Comparison of ENCODE assay signal across 26 cellular contexts in genomic region chr17:27086526-27086925, GRCh38.
"Had no signal": no experiment of that assay in that cellular context is flagged by ENCODE, and none has a peak within 500 bp of the region (broad histone marks: within the 10 kb centered on the region; RNA-seq: fewer than 3 reads in every experiment).

No MANE protein-coding gene starts in this region.

- DNase-seq: stimulated activated CD4-positive, alpha-beta T cell treated with anti-CD3 and anti-CD28 coated beads, Interleukin-2, amount 100 ng/mL, for 48 hours; stimulated activated CD4-positive, alpha-beta T cell treated with anti-CD3 and anti-CD28 coated beads, Interleukin-4, amount 100 ng/mL, for 1 hour; stimulated activated CD4-positive, alpha-beta T cell treated with anti-CD3 and anti-CD28 coated beads, Interleukin-4, amount 100 ng/mL, for 24 hours; stimulated activated CD4-positive, alpha-beta T cell treated with anti-CD3 and anti-CD28 coated beads, Interleukin-4, amount 100 ng/mL, for 4 hours; stimulated activated CD8-positive, alpha-beta memory T cell treated with anti-CD3 and anti-CD28 coated beads, Interleukin-4, amount 100 ng/mL, for 48 hours; stimulated activated naive B cell treated with anti-CD40 and anti-IgM and Interleukin-4, amounts not matched to agents 10 μg/mL and 1 μg/mL and 100 μg/mL, for 72 hours; stimulated activated naive CD4-positive, alpha-beta T cell; stimulated activated naive CD4-positive, alpha-beta T cell treated with Interleukin-2 at 50 U/mL for 16 hours; stimulated activated naive CD8-positive, alpha-beta T cell treated with anti-CD3 and anti-CD28 coated beads, Interleukin-15, amount 100 ng/mL, for 72 hours; stimulated activated naive CD8-positive, alpha-beta T cell treated with anti-CD3 and anti-CD28 coated beads, Interleukin-15, Interleukin-2, amounts not matched to agents 100 U/mL and 50 U/mL, for 24 hours; stomach; substantia nigra; testis; thyroid gland; tibial artery; transverse colon; trophoblast cell; upper lobe of left lung; upper lobe of right lung; uterus had no signal

- H3K27me3 ChIP-seq: suprapubic skin, testis, thyroid gland, tibial nerve, transverse colon, upper lobe of left lung, upper lobe of right lung, uterus, vagina had no signal

- H3K4me1 ChIP-seq: stomach, suprapubic skin, testis, thyroid gland, tibial artery, tibial nerve, transverse colon, upper lobe of left lung, upper lobe of right lung, uterus, vagina had no signal

- H3K27ac ChIP-seq: stomach, suprapubic skin, testis, thoracic aorta, thyroid gland, tibial artery, tibial nerve, transverse colon, upper lobe of left lung, upper lobe of right lung, uterus, vagina had no signal

- ATAC-seq: stimulated activated effector memory CD8-positive, alpha-beta T cell treated with anti-CD3 and anti-CD28 coated beads, Interleukin-12 subunit alpha, Interleukin-12 subunit beta, amount 100 ng/mL, for 72 hours; stimulated activated memory B cell treated with anti-CD40 and anti-IgM and Interleukin-4, amounts not matched to agents 10 μg/mL and 1 μg/mL and 100 μg/mL, for 72 hours; stimulated activated naive B cell treated with anti-CD40 and anti-IgM and Interleukin-4, amounts not matched to agents 10 μg/mL and 1 μg/mL and 100 μg/mL, for 72 hours; stimulated activated naive CD8-positive, alpha-beta T cell treated with anti-CD3 and anti-CD28 coated beads, Interleukin-15, amount 100 ng/mL, for 72 hours; stimulated activated naive CD8-positive, alpha-beta T cell treated with anti-CD3 and anti-CD28 coated beads, Interleukin-15, Interleukin-2, amounts not matched to agents 100 U/mL and 50 U/mL, for 24 hours; upper lobe of right lung had no signal

- H3K4me3 ChIP-seq: stomach, suprapubic skin, testis, thoracic aorta, thyroid gland, tibial artery, tibial nerve, transverse colon, upper lobe of left lung, upper lobe of right lung, uterus, vagina had no signal

- H3K9me3 ChIP-seq: suprapubic skin, testis, thoracic aorta, thyroid gland, tibial artery, tibial nerve, transverse colon, upper lobe of left lung, upper lobe of right lung, uterus, vagina had no signal

- H3K36me3 ChIP-seq: stomach, suprapubic skin, thoracic aorta, thyroid gland, tibial artery, tibial nerve, transverse colon, upper lobe of left lung, upper lobe of right lung, uterus, vagina had no signal
